In genomic region chr17:79520134-79520892, GRCh38 we compare ENCODE assay signal across 22 cellular contexts.
A peak's percentile ranks its signal among the peaks of the same experiment; 100 is the strongest.
DNase-seq lines count a peak whose midpoint lies in the region; ATAC-seq, FAIRE-seq and TF ChIP-seq lines count a peak whose summit lies in the region.
"Had no signal": no experiment of that assay in that cellular context is flagged by ENCODE, and none has a peak within 500 bp of the region (broad histone marks: within the 10 kb centered on the region; RNA-seq: fewer than 3 reads in every experiment).

No MANE protein-coding gene starts in this region.

- H2BK15ac ChIP-seq in H1 (ENCODE audit: low read length): no peak overlapping the region

- peaks cover 0 to 7% of the 10 kb centered on the region in 2 experiments for H4K20me1 ChIP-seq in H1 (replicated peaks in 1 of 2; ENCODE audit: control insufficient read depth in 1 of 2, insufficient read depth in 2 of 2, low read length in 2 of 2)
- H4K20me1 ChIP-seq: BLaER1 had no signal

- TF ChIP-seq RAD21 in H1 (IDR thresholded peaks at IDR 0.05 in 1 of 2, conservative IDR thresholded peaks at IDR 0.05 in 1 of 2; ENCODE audit: low read depth in 2 of 2, low read length in 2 of 2): no peak

- no peak overlapping the region for H3K27ac ChIP-seq in H1 (ENCODE audit: low read depth, low read length)
- H3K27ac ChIP-seq: BLaER1, KMS-11 had no signal

- no peak overlapping the region for H3K23ac ChIP-seq in H1 (ENCODE audit: insufficient read length)

- 89% methylated on average over 19 of the region's 32 CpGs; no CpG with 5 or more reads in 1 of the 2 experiments for whole genome bisulfite sequencing in H1 (ENCODE audit: extremely low coverage in 1 of 2, insufficient coverage in 1 of 2, insufficient read length in 1 of 2, insufficient replicate concordance in 2 of 2, low coverage in 1 of 2, low lambda C conversion rate in 2 of 2, missing lambda C conversion rate in 1 of 2), 2 experiments

- no peak overlapping the region for H3K14ac ChIP-seq in H1 (ENCODE audit: insufficient read length)

- POLR2A ChIA-PET in H1 (lab: Charles Lee; ENCODE audit: partially characterized antibody): no interaction called here

- H3K23me2 ChIP-seq in H1 (ENCODE audit: low read depth, low read length): peaks cover 5% of the 10 kb centered on the region; the same call in 1 of the 2 replicates

- no peaks in the 10 kb centered on the region; a peak in 1 of 7 replicates for H3K27me3 ChIP-seq in H1 (replicated peaks in 1 of 4; ENCODE audit: control insufficient read depth in 3 of 4, extremely low read depth in 1 of 4, insufficient read depth in 3 of 4, low read length in 3 of 4)

- CTCF ChIA-PET in H1 (lab: Charles Lee; ENCODE audit: partially characterized antibody): interaction anchor here (0.6 to 1.1 kb wide), 3 partner anchors 119 to 1195 kb away, joined by 3 to 4 read pairs (median 4); no protein-coding TSS in a partner anchor

- no peak overlapping the region for H2BK120ac ChIP-seq in H1 (replicated peaks; ENCODE audit: low read depth, low read length)

- H3K9me3 ChIP-seq in H1 (ENCODE audit: insufficient read depth in 2 of 2, low read depth in 1 of 2, low read length in 1 of 2): no peaks in the 10 kb centered on the region
- H3K9me3 ChIP-seq: BLaER1, Caco-2, HAP-1 had no signal

- no peak overlapping the region for H3K18ac ChIP-seq in H1 (ENCODE audit: extremely low read depth, low read length)

- no peaks in the 10 kb centered on the region for H3K79me1 ChIP-seq in H1 (ENCODE audit: low read depth, low read length)

- H3K4me1 ChIP-seq in H1 (replicated peaks in 1 of 4; ENCODE audit: control insufficient read depth in 3 of 4, insufficient read depth in 4 of 4, low read length in 3 of 4): peaks cover 0 to 5% (median 1%) of the 10 kb centered on the region in 4 experiments; a peak in 5 of 7 replicates
- H3K4me1 ChIP-seq: Caco-2, HAP-1 had no signal

- no peak overlapping the region for H2BK5ac ChIP-seq in H1 (ENCODE audit: low read depth, low read length)

- H3K36me3 ChIP-seq in H1 (ENCODE audit: control insufficient read depth in 2 of 4, insufficient read depth in 4 of 4, low read length in 3 of 4): no peaks in the 10 kb centered on the region; a peak in 3 of 8 replicates
- H3K36me3 ChIP-seq: BLaER1, HAP-1 had no signal

- H3K4ac ChIP-seq in H1 (replicated peaks; ENCODE audit: insufficient read length, low read depth, low read length): no peak overlapping the region

- H3K56ac ChIP-seq in H1 (replicated peaks; ENCODE audit: insufficient read length, low read depth, low read length): no peak overlapping the region

- no peak overlapping the region for H2BK12ac ChIP-seq in H1 (ENCODE audit: low read depth, low read length)

- H2AK5ac ChIP-seq in H1 (ENCODE audit: low read depth, low read length): no peak overlapping the region

- H3K9ac ChIP-seq in H1 (replicated peaks in 1 of 4; ENCODE audit: extremely low read depth in 1 of 4, low read depth in 3 of 4, low read length in 3 of 4): no peak overlapping the region
- H3K9ac ChIP-seq: BLaER1, KMS-11 had no signal

- no peak overlapping the region for H2AFZ ChIP-seq in H1 (ENCODE audit: low read length)

- peaks cover 0 to 3% of the 10 kb centered on the region in 2 experiments; a peak in 1 of 4 replicates for H3K79me2 ChIP-seq in H1 (ENCODE audit: control insufficient read depth in 1 of 2, insufficient read depth in 2 of 2, low read length in 2 of 2)

- no peak for TF ChIP-seq EP300 in H1 (IDR thresholded peaks at IDR 0.05; ENCODE audit: borderline replicate concordance in 1 of 2, low read depth in 2 of 2, low read length in 2 of 2)

- ATAC-seq in HG03108 (IDR thresholded peaks at IDR 0.05; ENCODE audit: unreplicated experiment): no peak
- ATAC-seq in HG02852 (IDR thresholded peaks at IDR 0.05; ENCODE audit: unreplicated experiment): no peak
- ATAC-seq: Panc1 had no signal

- no peak for TF ChIP-seq POLR2A in H1 (IDR thresholded peaks at IDR 0.05; ENCODE audit: control extremely low read depth in 1 of 2, low read depth in 2 of 2, low read length in 2 of 2)

- no peak overlapping the region for H4K91ac ChIP-seq in H1 (replicated peaks; ENCODE audit: insufficient read length, low read length)

- peak overlapping the region; percentile 57 for H4K8ac ChIP-seq in H1 (ENCODE audit: extremely low read depth, insufficient read depth, low read length)

- H4K5ac ChIP-seq in H1 (ENCODE audit: insufficient read length, low read depth, low read length): no peak overlapping the region

- H2BK20ac ChIP-seq in H1 (ENCODE audit: low read length): no peak overlapping the region

- H3K4me2 ChIP-seq in H1 (ENCODE audit: insufficient read depth in 1 of 2, low read depth in 2 of 2, low read length in 2 of 2): no peak overlapping the region
- H3K4me2 ChIP-seq: BLaER1, KMS-11 had no signal

- H3K4me3 ChIP-seq in H1 (ENCODE audit: extremely low read depth in 1 of 4, insufficient read depth in 2 of 4, low read depth in 3 of 4, low read length in 4 of 4): no peak overlapping the region
- H3K4me3 ChIP-seq: BLaER1, HAP-1 had no signal

- no peak for FAIRE-seq in H1 (lab: Jason Lieb, UNC)

- TF ChIP-seq CTCF in H1 (IDR thresholded peaks at IDR 0.05; ENCODE audit: control extremely low read depth in 1 of 3, insufficient read depth in 1 of 3, low read depth in 1 of 3, low read length in 3 of 3): no peak

- DNase-seq in NCI-H1694 (lab: John Stamatoyannopoulos, UW) (peak; percentile 61), NCI-H2171 (lab: John Stamatoyannopoulos, UW) (peak; percentile 76), H1 (ENCODE audit: low read depth in 1 of 2, low spot score in 2 of 2) (no peak), retina (peak; percentile 51), NCI-H1436 (lab: John Stamatoyannopoulos, UW) (no peak)
- DNase-seq: Caco-2; CD4-positive, alpha-beta memory T cell; DMS153; IMR-90; NCI-H1105; NCI-H187 treated with DMSO at 0.1 percent for 48 hours; NCI-H2107; NCI-H2227 treated with DMSO at 0.1 percent for 48 hours; NCI-H510A treated with DMSO at 0.1 percent for 48 hours; NCI-H774; NK-92 treated with Interleukin-12 subunit alpha and Interleukin-12 subunit beta, amount 100 ng/mL, for 24 hours had no signal

TF ChIP-seq in H1, 55 proteins besides CTCF, POLR2A, EP300 and RAD21:
- no peak for TF ChIP-seq CHD2 (IDR thresholded peaks at IDR 0.05; ENCODE audit: low read length)
- TF ChIP-seq ATF2 (IDR thresholded peaks at IDR 0.05; ENCODE audit: low read length): no peak
- no peak for TF ChIP-seq SRF (IDR thresholded peaks at IDR 0.05; ENCODE audit: low read depth, low read length)
- TF ChIP-seq JUN (IDR thresholded peaks at IDR 0.05; ENCODE audit: low read depth, low read length): no peak
- no peak for TF ChIP-seq USF2 (IDR thresholded peaks at IDR 0.05; ENCODE audit: low read length)

Comparison
In these comparisons a context has a peak if more than half of its experiments do, and no peak if none do; other contexts are left out.
1. DNase-seq: peak in NCI-H1694 (single experiment), NCI-H2171 (single experiment) and retina (single experiment); none in H1 (0 of 2) and NCI-H1436 (single experiment).